In the genomic region with DNA sequence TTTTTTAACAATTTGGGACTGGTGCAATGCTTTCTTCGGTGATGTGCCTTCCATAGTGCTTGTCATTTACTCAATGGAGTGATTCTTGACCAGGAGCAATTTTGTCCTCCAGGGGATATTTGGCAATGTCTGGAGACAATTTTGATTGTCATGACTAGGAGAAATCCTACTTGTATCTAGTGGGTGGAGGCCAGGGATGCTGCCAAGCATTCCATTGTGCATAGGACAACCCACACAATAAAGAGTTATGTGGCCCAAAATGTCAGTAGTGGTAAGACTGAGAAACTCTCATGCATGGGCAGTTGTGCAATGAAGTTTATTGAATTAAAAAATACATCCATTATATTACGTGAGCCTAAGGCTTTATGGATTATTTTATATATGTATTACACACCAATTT, we compare ENCODE assay signal across 30 cellular contexts.
DNase-seq lines count a peak whose midpoint lies in the region; ATAC-seq, FAIRE-seq and TF ChIP-seq lines count a peak whose summit lies in the region.
"Had no signal": no experiment of that assay in that cellular context is flagged by ENCODE, and none has a peak within 500 bp of the region (broad histone marks: within the 10 kb centered on the region; RNA-seq: fewer than 3 reads in every experiment).

No MANE protein-coding gene starts in this region.

- H3K27ac ChIP-seq in A549 (no peak overlapping the region), HCT116 (ENCODE audit: low read depth, low read length) (no peak overlapping the region)
- H3K27ac ChIP-seq: esophagus muscularis mucosa, heart left ventricle, psoas muscle, stomach, tibial artery had no signal

- 95% methylated on average over 2 of the region's 2 CpGs for WGBS in A549 (ENCODE audit: missing lambda C conversion rate)

- CTCF ChIA-PET in A549 (lab: Yijun Ruan, JAX) (no interaction called here), HCT116 (lab: Charles Lee) (no interaction called here)

- no peak for TF ChIP-seq EP300 in A549 (IDR thresholded peaks at IDR 0.05)

- no peaks in the 10 kb centered on the region for H3K9me3 ChIP-seq in A549
- H3K9me3 ChIP-seq in HCT116 (ENCODE audit: control insufficient read depth in 1 of 2, insufficient read depth in 1 of 2, low read depth in 1 of 2, low read length in 2 of 2) = no peaks in the 10 kb centered on the region
- H3K9me3 ChIP-seq: BE2C, esophagus muscularis mucosa, heart left ventricle, psoas muscle, stomach, tibial artery had no signal

- TF ChIP-seq RAD21 in A549 (conservative IDR thresholded peaks at IDR 0.05 in 1 of 2, IDR thresholded peaks at IDR 0.05 in 1 of 2) (no peak), HCT116 (IDR thresholded peaks at IDR 0.05; ENCODE audit: low read depth) (no peak)

- TF ChIP-seq CTCF in A549 (IDR thresholded peaks at IDR 0.05) = no peak
- TF ChIP-seq CTCF in HCT116 (IDR thresholded peaks at IDR 0.05 in 2 of 3, conservative IDR thresholded peaks at IDR 0.05 in 1 of 3; ENCODE audit: borderline replicate concordance in 1 of 3, insufficient read depth in 1 of 3, low read depth in 2 of 3, low read length in 2 of 3) = no peak
- no peak for TF ChIP-seq CTCF in fibroblast of pulmonary artery (IDR thresholded peaks at IDR 0.05; ENCODE audit: low read length, missing control alignments)

- POLR2A ChIA-PET in A549 (lab: Yijun Ruan, JAX) = no interaction called here
- POLR2A ChIA-PET in HCT116 (lab: Charles Lee) = no interaction called here

- no peaks in the 10 kb centered on the region for H3K36me3 ChIP-seq in HCT116 (ENCODE audit: control insufficient read depth in 1 of 2, insufficient read depth in 2 of 2, low read length in 2 of 2)

- DNase-seq in A549 (ENCODE audit: low read depth in 1 of 2, low spot score in 1 of 2) = no peak
- no peak for DNase-seq in HCT116 (ENCODE audit: low read depth, low spot score)
- peak; percentile 16 for DNase-seq in astrocyte of the hippocampus (ENCODE audit: low read depth, low spot score)
- DNase-seq in fibroblast of pulmonary artery (ENCODE audit: low read depth) = peak; percentile 36
- DNase-seq in CD1c-positive myeloid dendritic cell (ENCODE audit: extremely low spot score) = no peak
- DNase-seq: 8988T; activated CD4-positive, alpha-beta memory T cell treated with anti-CD3 and anti-CD28 coated beads, Interleukin-2, amount 10 ng/mL, durations not matched to agents 7 days and 5 days; activated CD4-positive, CD25-positive, alpha-beta regulatory T cell treated with anti-CD3 and anti-CD28 coated beads, Interleukin-2, amount 50 U/mL, for 72 hours; activated effector memory CD4-positive, alpha-beta T cell treated with anti-CD3 and anti-CD28 coated beads, Interleukin-2, amount 50 U/mL, for 16 hours; activated naive CD8-positive, alpha-beta T cell treated with anti-CD3 and anti-CD28 coated beads, Interleukin-2, amount 10 ng/mL, durations not matched to agents 7 days and 5 days; BE2C; DMS79; effector CD8-positive, alpha-beta T cell; heart left ventricle; mesenchymal stem cell; NCI-H146; NCI-H510A treated with DMSO at 0.1 percent for 48 hours; psoas muscle; stomach; T-cell; tibial artery had no signal

- H3K79me2 ChIP-seq in HCT116 (ENCODE audit: insufficient read depth, low read length) = no peaks in the 10 kb centered on the region

- no peak for ATAC-seq in A549
- no peak for ATAC-seq in HCT116
- ATAC-seq in GM19328 (IDR thresholded peaks at IDR 0.05; ENCODE audit: unreplicated experiment) = no peak
- no peak for ATAC-seq in HG02852 (IDR thresholded peaks at IDR 0.05; ENCODE audit: unreplicated experiment)
- ATAC-seq in HG02759 (IDR thresholded peaks at IDR 0.05; ENCODE audit: unreplicated experiment) = no peak
- ATAC-seq: heart left ventricle, K562, Panc1, psoas muscle, T-cell had no signal

- peaks cover 4% of the 10 kb centered on the region; the same call in 1 of the 2 replicates for H4K20me1 ChIP-seq in HCT116 (ENCODE audit: insufficient read depth)

- H3K9ac ChIP-seq in HCT116 (ENCODE audit: low read length) = no peak overlapping the region

- TF ChIP-seq POLR2A in A549 (IDR thresholded peaks at IDR 0.05; ENCODE audit: low read length) (no peak), HCT116 (IDR thresholded peaks at IDR 0.05; ENCODE audit: borderline replicate concordance, extremely low read depth, insufficient read depth, insufficient read length) (no peak)

- H3K4me2 ChIP-seq in A549 (no peak overlapping the region), HCT116 (ENCODE audit: low read length) (peak overlapping the region; percentile 6; the same call in 1 of the 2 replicates)

- FAIRE-seq in A549 (lab: Jason Lieb, UNC) = peak; percentile 61
- FAIRE-seq: colon, GM12892, K562, TTC549 had no signal

- no peaks in the 10 kb centered on the region for H3K4me1 ChIP-seq in A549
- peaks cover 20 to 28% of the 10 kb centered on the region in 2 experiments for H3K4me1 ChIP-seq in HCT116 (ENCODE audit: control insufficient read depth in 1 of 2, insufficient read depth in 2 of 2, low read length in 2 of 2)
- H3K4me1 ChIP-seq: psoas muscle had no signal

- H3K27me3 ChIP-seq in HCT116 (ENCODE audit: insufficient read depth, low read length) = no peaks in the 10 kb centered on the region
- H3K27me3 ChIP-seq: BE2C, esophagus muscularis mucosa, heart left ventricle, stomach, tibial artery had no signal

- no TSS peak for BruUV-seq in HCT116 (replicated peaks; lab: Mats Ljungman, UMichigan)

- RAD21 ChIA-PET in HCT116 (lab: Charles Lee; ENCODE audit: low non-redundant PET in 1 of 2, low total read pairs in 2 of 2, uncharacterized antibody in 2 of 2, unreplicated experiment in 2 of 2) = no interaction called here

- H3K9me2 ChIP-seq in HCT116 (ENCODE audit: insufficient read depth) = no peaks in the 10 kb centered on the region

- H2AFZ ChIP-seq in HCT116 (ENCODE audit: low read depth, low read length, poor library complexity, severe bottlenecking) = no peak overlapping the region

- intact Hi-C loops in HCT116 (cut with micrococcal nuclease) = no loop called here

- H3K4me3 ChIP-seq in A549 (no peak overlapping the region), HCT116 (replicated peaks in 1 of 2; ENCODE audit: low read depth in 1 of 2, low read length in 2 of 2) (no peak overlapping the region), fibroblast of pulmonary artery (replicated peaks; ENCODE audit: low read depth, low read length) (no peak overlapping the region)
- H3K4me3 ChIP-seq: esophagus muscularis mucosa, heart left ventricle, K562, psoas muscle, stomach, tibial artery had no signal

TF ChIP-seq in A549, 52 proteins besides CTCF, POLR2A, EP300 and RAD21 (continues in another document):
- TF ChIP-seq HOXB5 (CRISPR knock-in tag; IDR thresholded peaks at IDR 0.05) (no peak), JUN (IDR thresholded peaks at IDR 0.05) (no peak), KDM5A (IDR thresholded peaks at IDR 0.05) (no peak), ZC3H11A (IDR thresholded peaks at IDR 0.05) (no peak), CHD2 (IDR thresholded peaks at IDR 0.05; ENCODE audit: low read length, partially characterized antibody) (no peak), RFX5 (IDR thresholded peaks at IDR 0.05) (no peak), EHMT2 (IDR thresholded peaks at IDR 0.05; ENCODE audit: low read depth) (no peak), CEBPB (IDR thresholded peaks at IDR 0.05) (no peak), TP53 (CRISPR knock-in tag; IDR thresholded peaks at IDR 0.05) (no peak), RNF2 (IDR thresholded peaks at IDR 0.05; ENCODE audit: borderline replicate concordance, low read depth) (no peak), FOXS1 (CRISPR knock-in tag; IDR thresholded peaks at IDR 0.05) (no peak), BHLHE40 (IDR thresholded peaks at IDR 0.05; ENCODE audit: low read depth, low read length) (no peak)
- TF ChIP-seq, protein P1, sequence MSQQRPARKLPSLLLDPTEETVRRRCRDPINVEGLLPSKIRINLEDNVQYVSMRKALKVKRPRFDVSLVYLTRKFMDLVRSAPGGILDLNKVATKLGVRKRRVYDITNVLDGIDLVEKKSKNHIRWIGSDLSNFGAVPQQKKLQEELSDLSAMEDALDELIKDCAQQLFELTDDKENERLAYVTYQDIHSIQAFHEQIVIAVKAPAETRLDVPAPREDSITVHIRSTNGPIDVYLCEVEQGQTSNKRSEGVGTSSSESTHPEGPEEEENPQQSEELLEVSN (IDR thresholded peaks at IDR 0.05; ENCODE audit: borderline replicate concordance, low read depth) = no peak

TF ChIP-seq in HCT116, 20 proteins besides CTCF, POLR2A, EP300 and RAD21:
- TF ChIP-seq FOSL1 (IDR thresholded peaks at IDR 0.05; ENCODE audit: low read depth) = no peak
- TF ChIP-seq, protein P2, sequence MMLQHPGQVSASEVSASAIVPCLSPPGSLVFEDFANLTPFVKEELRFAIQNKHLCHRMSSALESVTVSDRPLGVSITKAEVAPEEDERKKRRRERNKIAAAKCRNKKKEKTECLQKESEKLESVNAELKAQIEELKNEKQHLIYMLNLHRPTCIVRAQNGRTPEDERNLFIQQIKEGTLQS (IDR thresholded peaks at IDR 0.05) = no peak
- TF ChIP-seq YY1 (IDR thresholded peaks at IDR 0.05; ENCODE audit: extremely low read depth, insufficient replicate concordance, low read depth, low read length) = no peak
- TF ChIP-seq ELF1 (IDR thresholded peaks at IDR 0.05; ENCODE audit: borderline replicate concordance, low read depth) = no peak

Comparison
In these comparisons a context has a peak if more than half of its experiments do, and no peak if none do; other contexts are left out.
1. DNase-seq: peak in astrocyte of the hippocampus (single experiment) and fibroblast of pulmonary artery (single experiment); none in A549 (0 of 2), HCT116 (single experiment) and CD1c-positive myeloid dendritic cell (single experiment).